Comparison of ENCODE assay signal across 8 cellular contexts in the genomic region with DNA sequence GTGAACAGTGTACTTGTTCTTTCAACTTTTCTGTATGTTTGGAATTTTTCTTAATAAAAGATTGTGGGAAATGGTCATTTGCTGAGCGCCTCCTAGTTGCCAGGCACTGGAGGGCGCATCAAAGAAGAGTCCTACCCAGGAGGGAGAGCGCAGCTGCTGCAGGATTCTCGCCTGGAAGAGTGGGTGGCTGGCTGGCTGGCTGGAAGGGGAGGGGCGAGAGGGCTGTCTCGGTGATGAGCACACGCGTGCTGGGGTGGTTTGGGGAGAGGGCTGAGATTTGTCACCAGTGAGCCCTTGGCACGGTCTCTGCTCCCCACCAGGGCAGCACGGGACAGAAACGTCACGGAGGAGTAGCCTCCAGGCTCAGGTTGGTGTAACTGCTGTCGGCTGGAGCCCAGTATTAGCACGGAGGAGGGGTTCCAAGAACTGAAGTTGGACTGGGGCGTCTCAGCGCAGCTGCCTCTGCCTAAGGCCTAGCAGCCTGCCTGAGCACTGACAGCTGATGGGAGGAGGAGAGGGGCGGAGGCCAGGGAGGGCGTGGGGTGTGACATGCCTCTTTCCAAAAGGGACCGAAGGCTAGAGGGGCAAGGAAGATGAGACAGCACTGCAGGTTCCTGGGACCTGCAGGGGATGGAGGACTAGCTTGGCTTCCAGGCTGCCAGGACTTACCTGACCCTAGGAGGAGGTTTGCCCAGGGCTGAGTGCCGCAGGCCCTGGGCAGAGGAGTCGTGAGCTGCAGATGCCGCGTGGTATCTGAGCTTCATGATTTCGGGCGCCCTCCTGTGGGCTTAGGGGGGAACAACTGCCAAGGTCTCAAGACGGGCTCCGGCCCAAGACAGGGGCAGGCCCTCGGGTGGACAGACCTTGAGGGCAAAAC. TPM values are rescaled to one million over a fixed set of nuclear protein-coding genes. Genes with fewer than 3 reads are reported as not detected.
DNase-seq lines count a peak whose midpoint lies in the region; ATAC-seq, FAIRE-seq and TF ChIP-seq lines count a peak whose summit lies in the region.

No MANE protein-coding gene starts in this region.

- intact Hi-C loops in ascending aorta (cut with DNase I): loop anchor here (1.0 to 10.0 kb wide), 2 partner anchors 113 to 406 kb away; a partner anchor contains a TSS

- H3K36me3 ChIP-seq in ascending aorta: peaks cover 0 to 3% of the 10 kb centered on the region in 2 donors

- H3K9me3 ChIP-seq in ascending aorta: no peaks in the 10 kb centered on the region

- H3K27me3 ChIP-seq in ascending aorta: no peaks in the 10 kb centered on the region

- peak; percentile 96 for FAIRE-seq in GM12891 (lab: Jason Lieb, UNC)

- H3K4me3 ChIP-seq in ascending aorta (peak overlapping the region in 1 of 2 donors; percentile 47), retinal pigment epithelial cell (ENCODE audit: low read length) (no peak overlapping the region)

- H3K4me1 ChIP-seq in ascending aorta: peaks cover 8 to 39% of the 10 kb centered on the region in 2 donors

- peak overlapping the region; percentile 72 to 83 for H3K27ac ChIP-seq in ascending aorta

- TF ChIP-seq POLR2A in GM12891 (IDR thresholded peaks at IDR 0.05; ENCODE audit: low read depth, low read length): no peak

- DNase-seq in GM12891 (ENCODE audit: insufficient read length, low spot score) (peak; percentile 90), NCI-H1694 (lab: John Stamatoyannopoulos, UW) (peak; percentile 59), T-helper 2 cell (peak; percentile 56 to 84 (median 69)), ascending aorta (ENCODE audit: low spot score in 2 of 2) (peak; percentile 69 to 95), hepatic stellate cell (ENCODE audit: low spot score) (peak; percentile 94), retinal pigment epithelial cell (ENCODE audit: low read depth) (peak; percentile 57), NCI-H1048 (lab: John Stamatoyannopoulos, UW) (no peak)

- ATAC-seq in HG02852 (IDR thresholded peaks at IDR 0.05; ENCODE audit: unreplicated experiment): peak; percentile 71

- TF ChIP-seq CTCF in ascending aorta (IDR thresholded peaks at IDR 0.05) (peak; percentile 88 to 91 (median 90)), retinal pigment epithelial cell (conservative IDR thresholded peaks at IDR 0.05; ENCODE audit: low read depth, low read length) (peak; percentile 87)

TF ChIP-seq in GM12891, 5 proteins besides CTCF, POLR2A, EP300 and RAD21:
- TF ChIP-seq POLR2AphosphoS5 (IDR thresholded peaks at IDR 0.05; ENCODE audit: low read depth, low read length) (no peak), POU2F2 (IDR thresholded peaks at IDR 0.05; ENCODE audit: low read depth, low read length) (peak; percentile 26)

RNA-seq across cellular contexts. Expression of a gene that starts 5.7 kb away (rescaled TPM):
- polyA plus RNA-seq in GM12891 (2012; ENCODE audit: low read depth, missing spikeins): 0.05 TPM
- 7.5 TPM for total RNA-seq in ascending aorta

RNA-seq across cellular contexts. Expression of a gene that starts 37.4 kb away (rescaled TPM):
- 6.8 TPM for polyA plus RNA-seq in GM12891 (2012; ENCODE audit: low read depth, missing spikeins)
- 6.8 TPM for total RNA-seq in ascending aorta
